ENCODE assay signal across 1 cellular context in the genomic region with DNA sequence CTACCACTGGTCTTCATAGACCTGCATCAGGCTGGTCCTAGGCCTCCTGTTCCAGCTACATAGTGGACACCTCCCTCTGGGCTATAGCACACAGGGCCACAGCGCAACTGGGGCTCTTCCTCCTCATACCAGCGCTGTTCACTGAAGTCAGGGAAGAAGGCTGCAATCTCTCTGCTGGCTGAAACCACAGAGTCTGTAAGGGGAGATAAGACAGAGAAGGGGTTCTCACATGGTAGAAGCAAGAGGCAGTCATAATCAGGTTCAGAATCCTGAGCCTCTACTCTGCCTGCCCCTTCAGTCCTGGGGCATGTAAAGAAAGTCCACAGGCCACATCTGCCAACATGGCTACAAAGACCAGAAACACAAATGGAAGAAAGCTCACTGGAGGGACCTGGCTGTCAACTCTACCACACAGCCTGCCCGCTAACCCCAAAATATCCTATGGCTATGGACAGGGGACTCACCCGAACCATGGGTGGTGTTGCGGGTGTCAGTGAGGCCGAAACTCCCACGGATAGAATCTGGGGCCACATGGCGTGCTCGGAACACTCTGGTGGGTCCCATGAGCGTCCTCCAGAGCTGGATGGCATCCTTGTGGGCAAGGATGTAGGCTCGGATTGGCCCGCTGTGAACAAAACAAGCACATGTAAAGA.
TF ChIP-seq lines count a peak whose summit lies in the region.

No MANE protein-coding gene starts in this region.

TF ChIP-seq in K562, 482 proteins besides CTCF, POLR2A, EP300 and RAD21 (continued from another document and continues in another):
- TF ChIP-seq, protein P1, sequence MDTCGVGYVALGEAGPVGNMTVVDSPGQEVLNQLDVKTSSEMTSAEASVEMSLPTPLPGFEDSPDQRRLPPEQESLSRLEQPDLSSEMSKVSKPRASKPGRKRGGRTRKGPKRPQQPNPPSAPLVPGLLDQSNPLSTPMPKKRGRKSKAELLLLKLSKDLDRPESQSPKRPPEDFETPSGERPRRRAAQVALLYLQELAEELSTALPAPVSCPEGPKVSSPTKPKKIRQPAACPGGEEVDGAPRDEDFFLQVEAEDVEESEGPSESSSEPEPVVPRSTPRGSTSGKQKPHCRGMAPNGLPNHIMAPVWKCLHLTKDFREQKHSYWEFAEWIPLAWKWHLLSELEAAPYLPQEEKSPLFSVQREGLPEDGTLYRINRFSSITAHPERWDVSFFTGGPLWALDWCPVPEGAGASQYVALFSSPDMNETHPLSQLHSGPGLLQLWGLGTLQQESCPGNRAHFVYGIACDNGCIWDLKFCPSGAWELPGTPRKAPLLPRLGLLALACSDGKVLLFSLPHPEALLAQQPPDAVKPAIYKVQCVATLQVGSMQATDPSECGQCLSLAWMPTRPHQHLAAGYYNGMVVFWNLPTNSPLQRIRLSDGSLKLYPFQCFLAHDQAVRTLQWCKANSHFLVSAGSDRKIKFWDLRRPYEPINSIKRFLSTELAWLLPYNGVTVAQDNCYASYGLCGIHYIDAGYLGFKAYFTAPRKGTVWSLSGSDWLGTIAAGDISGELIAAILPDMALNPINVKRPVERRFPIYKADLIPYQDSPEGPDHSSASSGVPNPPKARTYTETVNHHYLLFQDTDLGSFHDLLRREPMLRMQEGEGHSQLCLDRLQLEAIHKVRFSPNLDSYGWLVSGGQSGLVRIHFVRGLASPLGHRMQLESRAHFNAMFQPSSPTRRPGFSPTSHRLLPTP (IDR thresholded peaks at IDR 0.05; ENCODE audit: borderline replicate concordance, extremely low read depth, insufficient read length) = no peak
- TF ChIP-seq, protein P2, sequence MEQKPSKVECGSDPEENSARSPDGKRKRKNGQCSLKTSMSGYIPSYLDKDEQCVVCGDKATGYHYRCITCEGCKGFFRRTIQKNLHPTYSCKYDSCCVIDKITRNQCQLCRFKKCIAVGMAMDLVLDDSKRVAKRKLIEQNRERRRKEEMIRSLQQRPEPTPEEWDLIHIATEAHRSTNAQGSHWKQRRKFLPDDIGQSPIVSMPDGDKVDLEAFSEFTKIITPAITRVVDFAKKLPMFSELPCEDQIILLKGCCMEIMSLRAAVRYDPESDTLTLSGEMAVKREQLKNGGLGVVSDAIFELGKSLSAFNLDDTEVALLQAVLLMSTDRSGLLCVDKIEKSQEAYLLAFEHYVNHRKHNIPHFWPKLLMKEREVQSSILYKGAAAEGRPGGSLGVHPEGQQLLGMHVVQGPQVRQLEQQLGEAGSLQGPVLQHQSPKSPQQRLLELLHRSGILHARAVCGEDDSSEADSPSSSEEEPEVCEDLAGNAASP (IDR thresholded peaks at IDR 0.05) = no peak
- TF ChIP-seq, protein P3, sequence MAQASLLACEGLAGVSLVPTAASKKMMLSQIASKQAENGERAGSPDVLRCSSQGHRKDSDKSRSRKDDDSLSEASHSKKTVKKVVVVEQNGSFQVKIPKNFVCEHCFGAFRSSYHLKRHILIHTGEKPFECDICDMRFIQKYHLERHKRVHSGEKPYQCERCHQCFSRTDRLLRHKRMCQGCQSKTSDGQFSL (CRISPR knock-in tag; IDR thresholded peaks at IDR 0.05) = no peak
- TF ChIP-seq, protein P3 (tag; IDR thresholded peaks at IDR 0.05) = no peak
- TF ChIP-seq ZNF79 (CRISPR knock-in tag; IDR thresholded peaks at IDR 0.05; ENCODE audit: low read depth) (no peak), ZZZ3 (IDR thresholded peaks at IDR 0.05) (no peak), PURB (CRISPR knock-in tag; IDR thresholded peaks at IDR 0.05; ENCODE audit: low read depth) (no peak), CBFA2T2 (conservative IDR thresholded peaks at IDR 0.05) (peak; percentile 77), MTA2 (IDR thresholded peaks at IDR 0.05; ENCODE audit: low read depth) (peak; percentile 64), YBX1 (IDR thresholded peaks at IDR 0.05) (no peak), MED1 (CRISPR knock-in tag; IDR thresholded peaks at IDR 0.05; ENCODE audit: borderline replicate concordance) (no peak), ZNF436 (CRISPR knock-in tag; IDR thresholded peaks at IDR 0.05) (no peak), ZEB2 (IDR thresholded peaks at IDR 0.05) (no peak), NCOR1 (IDR thresholded peaks at IDR 0.05) (peak; percentile 68), NUFIP1 (IDR thresholded peaks at IDR 0.05; ENCODE audit: partially characterized antibody) (no peak), DDX20 (tag; IDR thresholded peaks at IDR 0.05; ENCODE audit: low read depth) (no peak), ARID1B (IDR thresholded peaks at IDR 0.05) (peak; percentile 87), CBX8 (IDR thresholded peaks at IDR 0.05; ENCODE audit: borderline replicate concordance, extremely low read depth, low read depth, low read length, poor library complexity, severe bottlenecking) (no peak), RNF2 (IDR thresholded peaks at IDR 0.05) (peak; percentile 56; the same call in 1 of the 2 replicates), BCOR (IDR thresholded peaks at IDR 0.05) (no peak), ARNT (IDR thresholded peaks at IDR 0.05) (no peak), MAFG (tag; conservative IDR thresholded peaks at IDR 0.05) (no peak), PHB (CRISPR knock-in tag; IDR thresholded peaks at IDR 0.05) (no peak), SRF (CRISPR knock-in tag; IDR thresholded peaks at IDR 0.05) (no peak), STAT5A (IDR thresholded peaks at IDR 0.05; ENCODE audit: borderline replicate concordance, low read length) (peak; percentile 68; the same call in 1 of the 2 replicates), ZNF232 (CRISPR knock-in tag; IDR thresholded peaks at IDR 0.05) (no peak), KLF16 (IDR thresholded peaks at IDR 0.05) (peak; percentile 67; the same call in 1 of the 2 replicates), DPF2 (IDR thresholded peaks at IDR 0.05) (peak; percentile 71)
- TF ChIP-seq, protein P4, sequence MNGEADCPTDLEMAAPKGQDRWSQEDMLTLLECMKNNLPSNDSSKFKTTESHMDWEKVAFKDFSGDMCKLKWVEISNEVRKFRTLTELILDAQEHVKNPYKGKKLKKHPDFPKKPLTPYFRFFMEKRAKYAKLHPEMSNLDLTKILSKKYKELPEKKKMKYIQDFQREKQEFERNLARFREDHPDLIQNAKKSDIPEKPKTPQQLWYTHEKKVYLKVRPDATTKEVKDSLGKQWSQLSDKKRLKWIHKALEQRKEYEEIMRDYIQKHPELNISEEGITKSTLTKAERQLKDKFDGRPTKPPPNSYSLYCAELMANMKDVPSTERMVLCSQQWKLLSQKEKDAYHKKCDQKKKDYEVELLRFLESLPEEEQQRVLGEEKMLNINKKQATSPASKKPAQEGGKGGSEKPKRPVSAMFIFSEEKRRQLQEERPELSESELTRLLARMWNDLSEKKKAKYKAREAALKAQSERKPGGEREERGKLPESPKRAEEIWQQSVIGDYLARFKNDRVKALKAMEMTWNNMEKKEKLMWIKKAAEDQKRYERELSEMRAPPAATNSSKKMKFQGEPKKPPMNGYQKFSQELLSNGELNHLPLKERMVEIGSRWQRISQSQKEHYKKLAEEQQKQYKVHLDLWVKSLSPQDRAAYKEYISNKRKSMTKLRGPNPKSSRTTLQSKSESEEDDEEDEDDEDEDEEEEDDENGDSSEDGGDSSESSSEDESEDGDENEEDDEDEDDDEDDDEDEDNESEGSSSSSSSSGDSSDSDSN (IDR thresholded peaks at IDR 0.05; ENCODE audit: borderline replicate concordance in 1 of 2, low read depth in 2 of 2, low read length in 2 of 2) = 0 out of 4 replicates have a peak, but pooled peaks of 1 of the 2 experiments have one; percentile 31
- TF ChIP-seq, protein P5, sequence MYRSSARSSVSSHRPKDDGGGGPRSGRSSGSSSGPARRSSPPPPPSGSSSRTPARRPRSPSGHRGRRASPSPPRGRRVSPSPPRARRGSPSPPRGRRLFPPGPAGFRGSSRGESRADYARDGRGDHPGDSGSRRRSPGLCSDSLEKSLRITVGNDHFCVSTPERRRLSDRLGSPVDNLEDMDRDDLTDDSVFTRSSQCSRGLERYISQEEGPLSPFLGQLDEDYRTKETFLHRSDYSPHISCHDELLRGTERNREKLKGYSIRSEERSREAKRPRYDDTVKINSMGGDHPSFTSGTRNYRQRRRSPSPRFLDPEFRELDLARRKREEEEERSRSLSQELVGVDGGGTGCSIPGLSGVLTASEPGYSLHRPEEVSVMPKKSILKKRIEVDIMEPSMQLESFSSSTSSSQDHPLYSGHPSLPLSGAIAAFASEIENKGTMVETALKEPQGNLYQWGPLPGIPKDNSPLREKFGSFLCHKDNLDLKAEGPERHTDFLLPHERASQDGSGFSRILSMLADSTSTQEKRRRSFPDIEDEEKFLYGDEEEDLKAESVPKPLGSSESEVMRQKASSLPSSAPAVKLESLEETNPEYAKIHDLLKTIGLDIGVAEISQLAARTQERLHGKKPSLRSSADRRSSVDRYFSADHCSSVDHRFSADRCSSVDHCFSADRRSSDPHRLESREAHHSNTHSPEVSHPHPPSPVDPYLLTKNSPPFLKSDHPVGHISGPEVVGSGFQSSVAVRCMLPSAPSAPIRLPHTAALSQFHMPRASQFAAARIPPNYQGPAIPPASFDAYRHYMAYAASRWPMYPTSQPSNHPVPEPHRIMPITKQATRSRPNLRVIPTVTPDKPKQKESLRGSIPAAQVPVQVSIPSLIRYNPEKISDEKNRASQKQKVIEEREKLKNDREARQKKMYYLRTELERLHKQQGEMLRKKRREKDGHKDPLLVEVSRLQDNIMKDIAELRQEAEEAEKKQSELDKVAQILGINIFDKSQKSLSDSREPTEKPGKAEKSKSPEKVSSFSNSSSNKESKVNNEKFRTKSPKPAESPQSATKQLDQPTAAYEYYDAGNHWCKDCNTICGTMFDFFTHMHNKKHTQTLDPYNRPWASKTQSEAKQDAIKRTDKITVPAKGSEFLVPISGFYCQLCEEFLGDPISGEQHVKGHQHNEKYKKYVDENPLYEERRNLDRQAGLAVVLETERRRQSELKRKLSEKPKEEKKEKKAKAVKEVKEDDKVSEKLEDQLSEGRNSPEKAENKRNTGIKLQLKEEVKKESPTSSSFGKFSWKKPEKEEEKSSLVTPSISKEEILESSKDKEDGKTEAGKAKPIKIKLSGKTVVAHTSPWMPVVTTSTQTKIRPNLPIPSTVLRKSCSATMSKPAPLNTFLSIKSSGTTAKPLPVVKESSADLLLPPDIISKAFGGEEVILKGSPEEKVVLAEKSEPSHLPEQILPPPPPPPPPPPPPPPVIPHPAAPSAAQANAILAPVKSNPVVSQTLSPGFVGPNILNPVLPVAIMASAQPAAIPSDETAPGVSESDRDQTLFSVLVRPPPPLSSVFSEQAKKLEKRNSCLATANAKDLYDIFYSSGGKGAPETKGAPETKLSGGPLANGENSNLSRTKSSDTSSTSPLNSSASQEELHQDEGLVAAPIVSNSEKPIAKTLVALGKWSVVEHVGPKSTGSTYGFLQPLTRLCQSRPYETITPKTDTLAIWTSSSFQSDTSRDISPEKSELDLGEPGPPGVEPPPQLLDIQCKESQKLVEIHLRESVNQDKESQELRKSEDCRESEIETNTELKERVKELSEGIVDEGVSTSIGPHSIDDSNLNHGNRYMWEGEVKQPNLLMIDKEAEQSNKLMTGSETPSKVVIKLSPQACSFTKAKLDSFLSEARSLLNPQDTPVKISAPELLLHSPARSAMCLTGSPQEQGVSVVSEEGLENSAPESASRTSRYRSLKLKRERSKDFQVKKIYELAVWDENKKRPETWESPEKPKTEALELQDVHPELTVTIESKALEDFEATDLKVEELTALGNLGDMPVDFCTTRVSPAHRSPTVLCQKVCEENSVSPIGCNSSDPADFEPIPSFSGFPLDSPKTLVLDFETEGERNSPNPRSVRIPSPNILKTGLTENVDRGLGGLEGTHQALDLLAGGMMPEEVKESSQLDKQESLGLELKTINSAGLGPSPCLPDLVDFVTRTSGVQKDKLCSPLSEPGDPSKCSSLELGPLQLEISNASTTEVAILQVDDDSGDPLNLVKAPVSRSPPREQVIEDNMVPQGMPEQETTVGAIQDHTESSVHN (IDR thresholded peaks at IDR 0.05; ENCODE audit: borderline replicate concordance in 1 of 2, low read depth in 1 of 2) = no peak
- TF ChIP-seq, protein P6, sequence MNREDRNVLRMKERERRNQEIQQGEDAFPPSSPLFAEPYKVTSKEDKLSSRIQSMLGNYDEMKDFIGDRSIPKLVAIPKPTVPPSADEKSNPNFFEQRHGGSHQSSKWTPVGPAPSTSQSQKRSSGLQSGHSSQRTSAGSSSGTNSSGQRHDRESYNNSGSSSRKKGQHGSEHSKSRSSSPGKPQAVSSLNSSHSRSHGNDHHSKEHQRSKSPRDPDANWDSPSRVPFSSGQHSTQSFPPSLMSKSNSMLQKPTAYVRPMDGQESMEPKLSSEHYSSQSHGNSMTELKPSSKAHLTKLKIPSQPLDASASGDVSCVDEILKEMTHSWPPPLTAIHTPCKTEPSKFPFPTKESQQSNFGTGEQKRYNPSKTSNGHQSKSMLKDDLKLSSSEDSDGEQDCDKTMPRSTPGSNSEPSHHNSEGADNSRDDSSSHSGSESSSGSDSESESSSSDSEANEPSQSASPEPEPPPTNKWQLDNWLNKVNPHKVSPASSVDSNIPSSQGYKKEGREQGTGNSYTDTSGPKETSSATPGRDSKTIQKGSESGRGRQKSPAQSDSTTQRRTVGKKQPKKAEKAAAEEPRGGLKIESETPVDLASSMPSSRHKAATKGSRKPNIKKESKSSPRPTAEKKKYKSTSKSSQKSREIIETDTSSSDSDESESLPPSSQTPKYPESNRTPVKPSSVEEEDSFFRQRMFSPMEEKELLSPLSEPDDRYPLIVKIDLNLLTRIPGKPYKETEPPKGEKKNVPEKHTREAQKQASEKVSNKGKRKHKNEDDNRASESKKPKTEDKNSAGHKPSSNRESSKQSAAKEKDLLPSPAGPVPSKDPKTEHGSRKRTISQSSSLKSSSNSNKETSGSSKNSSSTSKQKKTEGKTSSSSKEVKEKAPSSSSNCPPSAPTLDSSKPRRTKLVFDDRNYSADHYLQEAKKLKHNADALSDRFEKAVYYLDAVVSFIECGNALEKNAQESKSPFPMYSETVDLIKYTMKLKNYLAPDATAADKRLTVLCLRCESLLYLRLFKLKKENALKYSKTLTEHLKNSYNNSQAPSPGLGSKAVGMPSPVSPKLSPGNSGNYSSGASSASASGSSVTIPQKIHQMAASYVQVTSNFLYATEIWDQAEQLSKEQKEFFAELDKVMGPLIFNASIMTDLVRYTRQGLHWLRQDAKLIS (CRISPR knock-in tag; IDR thresholded peaks at IDR 0.05) = no peak
